In genomic region chr10:27899058-27899457, GRCh38 we compare ENCODE assay signal across 2 cellular contexts.
TF ChIP-seq lines count a peak whose summit lies in the region.

No MANE protein-coding gene starts in this region.

TF ChIP-seq in HCT116, 20 proteins besides CTCF, POLR2A, EP300 and RAD21:
- TF ChIP-seq ZFX (IDR thresholded peaks at IDR 0.05) (no peak), JUND (IDR thresholded peaks at IDR 0.05) (no peak), SP1 (IDR thresholded peaks at IDR 0.05; ENCODE audit: low read depth) (no peak), YY1 (IDR thresholded peaks at IDR 0.05; ENCODE audit: extremely low read depth, insufficient replicate concordance, low read depth, low read length) (no peak), ZNF274 (IDR thresholded peaks at IDR 0.05; ENCODE audit: low read depth, low read length) (no peak), ELF1 (IDR thresholded peaks at IDR 0.05; ENCODE audit: borderline replicate concordance, low read depth) (no peak), CEBPB (IDR thresholded peaks at IDR 0.05; ENCODE audit: low read depth) (no peak), EZH2 (IDR thresholded peaks at IDR 0.05) (no peak)
- TF ChIP-seq, protein P1, sequence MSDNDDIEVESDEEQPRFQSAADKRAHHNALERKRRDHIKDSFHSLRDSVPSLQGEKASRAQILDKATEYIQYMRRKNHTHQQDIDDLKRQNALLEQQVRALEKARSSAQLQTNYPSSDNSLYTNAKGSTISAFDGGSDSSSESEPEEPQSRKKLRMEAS (IDR thresholded peaks at IDR 0.05), result no peak
- TF ChIP-seq, protein P2, sequence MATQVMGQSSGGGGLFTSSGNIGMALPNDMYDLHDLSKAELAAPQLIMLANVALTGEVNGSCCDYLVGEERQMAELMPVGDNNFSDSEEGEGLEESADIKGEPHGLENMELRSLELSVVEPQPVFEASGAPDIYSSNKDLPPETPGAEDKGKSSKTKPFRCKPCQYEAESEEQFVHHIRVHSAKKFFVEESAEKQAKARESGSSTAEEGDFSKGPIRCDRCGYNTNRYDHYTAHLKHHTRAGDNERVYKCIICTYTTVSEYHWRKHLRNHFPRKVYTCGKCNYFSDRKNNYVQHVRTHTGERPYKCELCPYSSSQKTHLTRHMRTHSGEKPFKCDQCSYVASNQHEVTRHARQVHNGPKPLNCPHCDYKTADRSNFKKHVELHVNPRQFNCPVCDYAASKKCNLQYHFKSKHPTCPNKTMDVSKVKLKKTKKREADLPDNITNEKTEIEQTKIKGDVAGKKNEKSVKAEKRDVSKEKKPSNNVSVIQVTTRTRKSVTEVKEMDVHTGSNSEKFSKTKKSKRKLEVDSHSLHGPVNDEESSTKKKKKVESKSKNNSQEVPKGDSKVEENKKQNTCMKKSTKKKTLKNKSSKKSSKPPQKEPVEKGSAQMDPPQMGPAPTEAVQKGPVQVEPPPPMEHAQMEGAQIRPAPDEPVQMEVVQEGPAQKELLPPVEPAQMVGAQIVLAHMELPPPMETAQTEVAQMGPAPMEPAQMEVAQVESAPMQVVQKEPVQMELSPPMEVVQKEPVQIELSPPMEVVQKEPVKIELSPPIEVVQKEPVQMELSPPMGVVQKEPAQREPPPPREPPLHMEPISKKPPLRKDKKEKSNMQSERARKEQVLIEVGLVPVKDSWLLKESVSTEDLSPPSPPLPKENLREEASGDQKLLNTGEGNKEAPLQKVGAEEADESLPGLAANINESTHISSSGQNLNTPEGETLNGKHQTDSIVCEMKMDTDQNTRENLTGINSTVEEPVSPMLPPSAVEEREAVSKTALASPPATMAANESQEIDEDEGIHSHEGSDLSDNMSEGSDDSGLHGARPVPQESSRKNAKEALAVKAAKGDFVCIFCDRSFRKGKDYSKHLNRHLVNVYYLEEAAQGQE (IDR thresholded peaks at IDR 0.05; ENCODE audit: low read depth), result no peak
- TF ChIP-seq, protein P3, sequence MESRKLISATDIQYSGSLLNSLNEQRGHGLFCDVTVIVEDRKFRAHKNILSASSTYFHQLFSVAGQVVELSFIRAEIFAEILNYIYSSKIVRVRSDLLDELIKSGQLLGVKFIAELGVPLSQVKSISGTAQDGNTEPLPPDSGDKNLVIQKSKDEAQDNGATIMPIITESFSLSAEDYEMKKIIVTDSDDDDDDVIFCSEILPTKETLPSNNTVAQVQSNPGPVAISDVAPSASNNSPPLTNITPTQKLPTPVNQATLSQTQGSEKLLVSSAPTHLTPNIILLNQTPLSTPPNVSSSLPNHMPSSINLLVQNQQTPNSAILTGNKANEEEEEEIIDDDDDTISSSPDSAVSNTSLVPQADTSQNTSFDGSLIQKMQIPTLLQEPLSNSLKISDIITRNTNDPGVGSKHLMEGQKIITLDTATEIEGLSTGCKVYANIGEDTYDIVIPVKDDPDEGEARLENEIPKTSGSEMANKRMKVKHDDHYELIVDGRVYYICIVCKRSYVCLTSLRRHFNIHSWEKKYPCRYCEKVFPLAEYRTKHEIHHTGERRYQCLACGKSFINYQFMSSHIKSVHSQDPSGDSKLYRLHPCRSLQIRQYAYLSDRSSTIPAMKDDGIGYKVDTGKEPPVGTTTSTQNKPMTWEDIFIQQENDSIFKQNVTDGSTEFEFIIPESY (IDR thresholded peaks at IDR 0.05; ENCODE audit: extremely low read depth, insufficient replicate concordance, low read length), result no peak

TF ChIP-seq in HepG2, 621 proteins besides CTCF, POLR2A, EP300 and RAD21:
- no peak for TF ChIP-seq NR1H2 (CRISPR knock-in tag; IDR thresholded peaks at IDR 0.05; ENCODE audit: borderline replicate concordance, low read depth)
